In genomic region chr3:132347095-132347494, GRCh38 we compare ENCODE assay signal across 13 cellular contexts. TPM values are rescaled to one million over a fixed set of nuclear protein-coding genes. Genes with fewer than 3 reads are reported as not detected.
DNase-seq lines count a peak whose midpoint lies in the region; ATAC-seq, FAIRE-seq and TF ChIP-seq lines count a peak whose summit lies in the region.
"Had no signal": no experiment of that assay in that cellular context is flagged by ENCODE, and none has a peak within 500 bp of the region (broad histone marks: within the 10 kb centered on the region; RNA-seq: fewer than 3 reads in every experiment).

No MANE protein-coding gene starts in this region.

- no peaks in the 10 kb centered on the region for H3K23me2 ChIP-seq in H1 (ENCODE audit: low read depth, low read length)

- H3K56ac ChIP-seq in H1 (replicated peaks; ENCODE audit: insufficient read length, low read depth, low read length): no peak overlapping the region

- H3K9me3 ChIP-seq in MG63 (no peaks in the 10 kb centered on the region), H1 (ENCODE audit: insufficient read depth in 2 of 2, low read depth in 1 of 2, low read length in 1 of 2) (no peaks in the 10 kb centered on the region)
- H3K9me3 ChIP-seq: spleen had no signal

- no peak overlapping the region for H3K4ac ChIP-seq in H1 (replicated peaks; ENCODE audit: insufficient read length, low read depth, low read length)

- TF ChIP-seq CTCF in C4-2B (conservative IDR thresholded peaks at IDR 0.05) (no peak), H1 (IDR thresholded peaks at IDR 0.05; ENCODE audit: control extremely low read depth in 1 of 3, insufficient read depth in 1 of 3, low read depth in 1 of 3, low read length in 3 of 3) (no peak)

- no peak overlapping the region for H2AK5ac ChIP-seq in H1 (ENCODE audit: low read depth, low read length)

- H3K4me1 ChIP-seq in H1 (replicated peaks in 1 of 4; ENCODE audit: control insufficient read depth in 3 of 4, insufficient read depth in 4 of 4, low read length in 3 of 4): peaks cover 0 to 16% (median 8%) of the 10 kb centered on the region in 4 experiments; a peak in 3 of 7 replicates

- H3K9ac ChIP-seq in H1 (replicated peaks in 1 of 4; ENCODE audit: extremely low read depth in 1 of 4, low read depth in 3 of 4, low read length in 3 of 4): no peak overlapping the region

- H2BK120ac ChIP-seq in H1 (replicated peaks; ENCODE audit: low read depth, low read length): no peak overlapping the region

- no peaks in the 10 kb centered on the region for H4K20me1 ChIP-seq in H1 (replicated peaks in 1 of 2; ENCODE audit: control insufficient read depth in 1 of 2, insufficient read depth in 2 of 2, low read length in 2 of 2)

- POLR2A ChIA-PET in H1 (lab: Charles Lee; ENCODE audit: partially characterized antibody): interaction anchor here (0.9 to 1.3 kb wide), 2 partner anchors 34 to 52 kb away, joined by 3 to 4 read pairs; no protein-coding TSS in a partner anchor

- no peak overlapping the region for H2BK15ac ChIP-seq in H1 (ENCODE audit: low read length)

- no peak overlapping the region for H3K18ac ChIP-seq in H1 (ENCODE audit: extremely low read depth, low read length)

- H3K4me2 ChIP-seq in H1 (ENCODE audit: insufficient read depth in 1 of 2, low read depth in 2 of 2, low read length in 2 of 2): no peak overlapping the region

- H2BK5ac ChIP-seq in H1 (ENCODE audit: low read depth, low read length): no peak overlapping the region

- FAIRE-seq in H1 (lab: Jason Lieb, UNC): no peak
- FAIRE-seq: D721Med had no signal

- CTCF ChIA-PET in H1 (lab: Charles Lee; ENCODE audit: partially characterized antibody): interaction anchor here (0.6 to 20.7 kb wide), 7 partner anchors 18 to 136 kb away, joined by 3 to 486 read pairs (median 23); no protein-coding TSS in a partner anchor

- no peak overlapping the region for H4K5ac ChIP-seq in H1 (ENCODE audit: insufficient read length, low read depth, low read length)

- no peak overlapping the region for H2BK12ac ChIP-seq in H1 (ENCODE audit: low read depth, low read length)

- no peaks in the 10 kb centered on the region for H3K79me1 ChIP-seq in H1 (ENCODE audit: low read depth, low read length)

- H3K23ac ChIP-seq in H1 (ENCODE audit: insufficient read length): no peak overlapping the region

- no peak for TF ChIP-seq POLR2A in H1 (IDR thresholded peaks at IDR 0.05; ENCODE audit: control extremely low read depth in 1 of 2, low read depth in 2 of 2, low read length in 2 of 2)

- peak overlapping the region; percentile 50 for H3K27ac ChIP-seq in C4-2B
- H3K27ac ChIP-seq in H1 (ENCODE audit: low read depth, low read length): no peak overlapping the region
- H3K27ac ChIP-seq: HL-60, spleen had no signal

- H2BK20ac ChIP-seq in H1 (ENCODE audit: low read length): no peak overlapping the region

- H3K4me3 ChIP-seq in MG63 (no peak overlapping the region), H1 (ENCODE audit: extremely low read depth in 1 of 4, insufficient read depth in 2 of 4, low read depth in 3 of 4, low read length in 4 of 4) (no peak overlapping the region)
- H3K4me3 ChIP-seq: spleen had no signal

- no peak overlapping the region for H4K91ac ChIP-seq in H1 (replicated peaks; ENCODE audit: insufficient read length, low read length)

- TF ChIP-seq EP300 in H1 (IDR thresholded peaks at IDR 0.05; ENCODE audit: borderline replicate concordance in 1 of 2, low read depth in 2 of 2, low read length in 2 of 2): no peak

- ATAC-seq in HG02642 (IDR thresholded peaks at IDR 0.05; ENCODE audit: poor library complexity, unreplicated experiment): no peak

- peak; percentile 72 for DNase-seq in MG63
- DNase-seq in H1 (ENCODE audit: low read depth in 1 of 2, low spot score in 2 of 2): no peak
- DNase-seq in midbrain (lab: John Stamatoyannopoulos, UW): peak; percentile 37
- DNase-seq in SKM-1 (lab: John Stamatoyannopoulos, UW; ENCODE audit: unreplicated experiment): no peak
- no peak for DNase-seq in activated naive CD4-positive, alpha-beta T cell (lab: John Stamatoyannopoulos, UW)
- no peak for DNase-seq in T-helper 9 cell
- DNase-seq: glutamatergic neuron, NCI-H1694, spleen had no signal

- H3K36me3 ChIP-seq in MG63 (no peaks in the 10 kb centered on the region), H1 (ENCODE audit: control insufficient read depth in 2 of 4, insufficient read depth in 4 of 4, low read length in 3 of 4) (no peaks in the 10 kb centered on the region)

- no peak overlapping the region for H3K14ac ChIP-seq in H1 (ENCODE audit: insufficient read length)

- H3K79me2 ChIP-seq in H1 (ENCODE audit: control insufficient read depth in 1 of 2, insufficient read depth in 2 of 2, low read length in 2 of 2): no peaks in the 10 kb centered on the region

- 89% methylated on average over 1 of the region's 1 CpG; no CpG with 5 or more reads in 1 of the 2 experiments for WGBS in H1 (ENCODE audit: extremely low coverage in 1 of 2, insufficient coverage in 1 of 2, insufficient read length in 1 of 2, insufficient replicate concordance in 2 of 2, low coverage in 1 of 2, low lambda C conversion rate in 2 of 2, missing lambda C conversion rate in 1 of 2), 2 experiments

- H4K8ac ChIP-seq in H1 (ENCODE audit: extremely low read depth, insufficient read depth, low read length): no peak overlapping the region

- TF ChIP-seq RAD21 in H1 (IDR thresholded peaks at IDR 0.05 in 1 of 2, conservative IDR thresholded peaks at IDR 0.05 in 1 of 2; ENCODE audit: low read depth in 2 of 2, low read length in 2 of 2): no peak

- H2AFZ ChIP-seq in H1 (ENCODE audit: low read length): 0 out of 2 replicates have a peak overlapping the region, but pooled peaks have one; percentile 12

- H3K27me3 ChIP-seq in MG63: no peaks in the 10 kb centered on the region
- H3K27me3 ChIP-seq in H1 (replicated peaks in 1 of 4; ENCODE audit: control insufficient read depth in 3 of 4, extremely low read depth in 1 of 4, insufficient read depth in 3 of 4, low read length in 3 of 4): no peaks in the 10 kb centered on the region
- H3K27me3 ChIP-seq: spleen had no signal

TF ChIP-seq in H1, 55 proteins besides CTCF, POLR2A, EP300 and RAD21:
- TF ChIP-seq CEBPB (IDR thresholded peaks at IDR 0.05; ENCODE audit: low read depth, low read length) (no peak), SP2 (IDR thresholded peaks at IDR 0.05; ENCODE audit: low read length) (no peak), SAP30 (IDR thresholded peaks at IDR 0.05; ENCODE audit: insufficient read depth, insufficient replicate concordance, low read length) (no peak), TEAD4 (IDR thresholded peaks at IDR 0.05; ENCODE audit: low read depth, low read length) (no peak), SUZ12 (IDR thresholded peaks at IDR 0.05; ENCODE audit: low read length) (no peak), CREB1 (IDR thresholded peaks at IDR 0.05) (no peak), JUN (IDR thresholded peaks at IDR 0.05; ENCODE audit: low read depth, low read length) (no peak), MAFK (IDR thresholded peaks at IDR 0.05; ENCODE audit: low read depth, low read length) (no peak), USF2 (IDR thresholded peaks at IDR 0.05; ENCODE audit: low read length) (no peak), CBX5 (IDR thresholded peaks at IDR 0.05; ENCODE audit: low read depth, low read length) (no peak), RBBP5 (IDR thresholded peaks at IDR 0.05; ENCODE audit: borderline replicate concordance, low read depth, low read length) (no peak), ATF2 (IDR thresholded peaks at IDR 0.05; ENCODE audit: low read length) (no peak), NANOG (IDR thresholded peaks at IDR 0.05; ENCODE audit: insufficient read depth, low read depth, low read length, poor library complexity, severe bottlenecking) (no peak)

RNA-seq across cellular contexts. Expression of gene ACP3, which starts 29.9 kb away (rescaled TPM):
- total RNA-seq in MG63 (2014; rRNA removed; shearing (Covaris generic); ENCODE audit: low replicate concordance): not detected in 2 replicates
- total RNA-seq in H1 (2021; fragmentation: NEBNext Ultra II Directional; extraction: Animal tissue kit (Norgen Biotek cat#: 25700)): 1.2 and 2.4 TPM in 2 replicates
- 0.67 and 1.4 TPM in 2 replicates for polyA plus RNA-seq in H1 (2011; rRNA removed)
- polyA plus RNA-seq in H1 (2011; cell fraction: cytosol; rRNA removed): 1.00 TPM
- polyA plus RNA-seq in H1 (2011; cell fraction: nucleus; rRNA removed): 1.5 TPM
- 2.1 to 4.3 TPM (median 2.6 TPM) in 4 replicates for polyA plus RNA-seq in H1 (2012, experiment 1 of 2)
- polyA plus RNA-seq in H1 (2012, experiment 2 of 2): 0.33 TPM
- polyA plus RNA-seq in H1 (2013, experiment 1 of 2): 3.4 TPM
- polyA plus RNA-seq in H1 (2013, experiment 2 of 2): 3.1 TPM
- polyA minus RNA-seq in H1 (2011; rRNA and poly(A)+ RNA removed): 2.6 and 4.8 TPM in 2 replicates
- 0.73 TPM for polyA minus RNA-seq in H1 (2011; cell fraction: cytosol; rRNA and poly(A)+ RNA removed)
- 4.0 TPM for polyA minus RNA-seq in H1 (2011; cell fraction: nucleus; rRNA and poly(A)+ RNA removed)

Comparison
In these comparisons a context has a peak if more than half of its experiments do, and no peak if none do; other contexts are left out.
1. DNase-seq: peak in MG63 (single experiment) and midbrain (single experiment); none in H1 (0 of 2), SKM-1 (single experiment), activated naive CD4-positive, alpha-beta T cell (0 of 4) and T-helper 9 cell (single experiment).